Comparison of ENCODE assay signal across 8 cellular contexts in genomic region chr4:15238720-15239119, GRCh38.
DNase-seq lines count a peak whose midpoint lies in the region; ATAC-seq and TF ChIP-seq lines count a peak whose summit lies in the region.

No MANE protein-coding gene starts in this region.

- ATAC-seq in HG03139 (IDR thresholded peaks at IDR 0.05; ENCODE audit: unreplicated experiment) (peak; percentile 69), HG02938 (IDR thresholded peaks at IDR 0.05; ENCODE audit: unreplicated experiment) (no peak)
- peak; percentile 33 to 52 for ATAC-seq in natural killer cell treated with Interleukin-12 subunit alpha and Interleukin-12 subunit beta and Interleukin-15 and Interleukin-18, amount 100 ng/mL, for 72 hours

- no peaks in the 10 kb centered on the region for H3K36me3 ChIP-seq in esophagus squamous epithelium

- H3K4me1 Mint-ChIP-seq in natural killer cell treated with Interleukin-12 subunit alpha and Interleukin-12 subunit beta and Interleukin-15 and Interleukin-18, amount 100 ng/mL, for 72 hours (ENCODE audit: low read depth in 2 of 2), result peaks cover 8 to 11% of the 10 kb centered on the region in 2 donors

- no peaks in the 10 kb centered on the region for H3K9me3 ChIP-seq in esophagus squamous epithelium

- peaks cover 0 to 6% (median 0%) of the 10 kb centered on the region in 4 donors for H3K27me3 ChIP-seq in esophagus squamous epithelium

- TF ChIP-seq CTCF in GM12865 (IDR thresholded peaks at IDR 0.05; ENCODE audit: insufficient read depth, low read depth, low read length, missing control alignments) (peak; percentile 47), esophagus squamous epithelium (IDR thresholded peaks at IDR 0.05) (peak in 5 of 6 experiments; percentile 38 to 76 (median 40))

- intact Hi-C loops in esophagus squamous epithelium (cut with DNase I), result loop anchor here (5.0 to 10.0 kb wide), 2 partner anchors 156 to 219 kb away; no protein-coding TSS in a partner anchor

- WGBS in esophagus squamous epithelium, 2 donors, result 19 to 30% methylated on average over 3 of the region's 3 CpGs

- no peak for TF ChIP-seq POLR2A in esophagus squamous epithelium (IDR thresholded peaks at IDR 0.05)

- H3K27me3 Mint-ChIP-seq in natural killer cell treated with Interleukin-12 subunit alpha and Interleukin-12 subunit beta and Interleukin-15 and Interleukin-18, amount 100 ng/mL, for 72 hours, result peaks cover 0 to 4% of the 10 kb centered on the region in 2 donors

- no peaks in the 10 kb centered on the region for H3K36me3 Mint-ChIP-seq in natural killer cell treated with Interleukin-12 subunit alpha and Interleukin-12 subunit beta and Interleukin-15 and Interleukin-18, amount 100 ng/mL, for 72 hours

- H3K4me3 ChIP-seq in GM12865 (ENCODE audit: low read depth, low read length), result no peak overlapping the region
- H3K4me3 ChIP-seq in esophagus squamous epithelium, result no peak overlapping the region

- H3K9me3 Mint-ChIP-seq in natural killer cell treated with Interleukin-12 subunit alpha and Interleukin-12 subunit beta and Interleukin-15 and Interleukin-18, amount 100 ng/mL, for 72 hours, result no peaks in the 10 kb centered on the region

- H3K4me3 Mint-ChIP-seq in natural killer cell treated with Interleukin-12 subunit alpha and Interleukin-12 subunit beta and Interleukin-15 and Interleukin-18, amount 100 ng/mL, for 72 hours, result no peak overlapping the region

- H3K27ac ChIP-seq in esophagus squamous epithelium, result no peak overlapping the region

- DNase-seq in 8988T (peak; percentile 37), GM12865 (ENCODE audit: low read depth) (peak; percentile 33), SKM-1 treated with dmso at 0.1 percent for 144 hours (lab: John Stamatoyannopoulos, UW; ENCODE audit: unreplicated experiment) (peak; percentile 67), esophagus squamous epithelium (lab: John Stamatoyannopoulos, UW) (no peak)
- no peak for DNase-seq in natural killer cell treated with Interleukin-12 subunit alpha and Interleukin-12 subunit beta and Interleukin-15 and Interleukin-18, amount 100 ng/mL, for 72 hours (ENCODE audit: low spot score)
- DNase-seq in effector CD8-positive, alpha-beta T cell (lab: John Stamatoyannopoulos, UW), result no peak

- H3K27ac Mint-ChIP-seq in natural killer cell treated with Interleukin-12 subunit alpha and Interleukin-12 subunit beta and Interleukin-15 and Interleukin-18, amount 100 ng/mL, for 72 hours, result no peak overlapping the region

- H3K4me1 ChIP-seq in esophagus squamous epithelium, result peaks cover 0 to 16% (median 5%) of the 10 kb centered on the region in 3 donors

Comparison
In these comparisons a context has a peak if more than half of its experiments do, and no peak if none do; other contexts are left out.
1. DNase-seq: peak in 8988T (single experiment), GM12865 (single experiment) and SKM-1 treated with dmso at 0.1 percent for 144 hours (single experiment); none in esophagus squamous epithelium (single experiment), natural killer cell treated with Interleukin-12 subunit alpha and Interleukin-12 subunit beta and Interleukin-15 and Interleukin-18, amount 100 ng/mL, for 72 hours (single experiment) and effector CD8-positive, alpha-beta T cell (single experiment).